Comparison of ENCODE assay signal across 17 cellular contexts in genomic region chr9:79224672-79225433, GRCh38.
A peak's percentile ranks its signal among the peaks of the same experiment; 100 is the strongest.
DNase-seq lines count a peak whose midpoint lies in the region; ATAC-seq and TF ChIP-seq lines count a peak whose summit lies in the region.
"Had no signal": no experiment of that assay in that cellular context is flagged by ENCODE, and none has a peak within 500 bp of the region (broad histone marks: within the 10 kb centered on the region; RNA-seq: fewer than 3 reads in every experiment).

No MANE protein-coding gene starts in this region.

- peak; percentile 40 for DNase-seq in AG08396 (ENCODE audit: low spot score)
- DNase-seq in HS-27A (ENCODE audit: low read depth) = peak; percentile 76
- DNase-seq in amniotic stem cell (lab: John Stamatoyannopoulos, UW) = peak; percentile 57
- DNase-seq in hepatic stellate cell (ENCODE audit: low spot score) = peak; percentile 27
- no peak for DNase-seq in Right ventricle myocardium superior
- no peak for DNase-seq in D341Med (ENCODE audit: low spot score)
- DNase-seq in WERI-Rb-1 = no peak
- DNase-seq: activated T-cell treated with anti-CD3 and anti-CD28 coated beads, Interleukin-2, amount 50 U/mL, for 24 hours; anterior cingulate cortex; COR-L47; immature natural killer cell; KBM-7; naive thymus-derived CD4-positive, alpha-beta T cell; NCI-H2171; SHP77; stimulated activated CD8-positive, alpha-beta memory T cell treated with anti-CD3 and anti-CD28 coated beads, Interleukin-4, amount 100 ng/mL, for 48 hours had no signal

- ATAC-seq in Right ventricle myocardium superior (ENCODE audit: poor library complexity) (no peak), GM19452 (IDR thresholded peaks at IDR 0.05; ENCODE audit: unreplicated experiment) (no peak)
- ATAC-seq: naive thymus-derived CD4-positive, alpha-beta T cell had no signal

- no peak overlapping the region for H3K27ac ChIP-seq in WERI-Rb-1

- intact Hi-C loops in Right ventricle myocardium superior (cut with DNase I) = no loop called here

- no peaks in the 10 kb centered on the region for H3K36me3 ChIP-seq in WERI-Rb-1

- H3K27me3 ChIP-seq in WERI-Rb-1 (ENCODE audit: insufficient read depth, low read depth, severe bottlenecking) = no peaks in the 10 kb centered on the region

- no peak overlapping the region for H3K4me3 ChIP-seq in WERI-Rb-1 (ENCODE audit: low read depth, low read length)

- TF ChIP-seq CTCF in WERI-Rb-1 (IDR thresholded peaks at IDR 0.05; ENCODE audit: low read depth, low read length) = no peak

- peaks cover 8% of the 10 kb centered on the region for H3K9me3 ChIP-seq in WERI-Rb-1 (ENCODE audit: severe bottlenecking)

Comparison
In these comparisons a context has a peak if more than half of its experiments do, and no peak if none do; other contexts are left out.
1. DNase-seq: peak in AG08396 (single experiment), HS-27A (single experiment), amniotic stem cell (single experiment) and hepatic stellate cell (single experiment); none in Right ventricle myocardium superior (single experiment), D341Med (single experiment) and WERI-Rb-1 (single experiment).